ENCODE assay signal across 1 cellular context in the genomic region with DNA sequence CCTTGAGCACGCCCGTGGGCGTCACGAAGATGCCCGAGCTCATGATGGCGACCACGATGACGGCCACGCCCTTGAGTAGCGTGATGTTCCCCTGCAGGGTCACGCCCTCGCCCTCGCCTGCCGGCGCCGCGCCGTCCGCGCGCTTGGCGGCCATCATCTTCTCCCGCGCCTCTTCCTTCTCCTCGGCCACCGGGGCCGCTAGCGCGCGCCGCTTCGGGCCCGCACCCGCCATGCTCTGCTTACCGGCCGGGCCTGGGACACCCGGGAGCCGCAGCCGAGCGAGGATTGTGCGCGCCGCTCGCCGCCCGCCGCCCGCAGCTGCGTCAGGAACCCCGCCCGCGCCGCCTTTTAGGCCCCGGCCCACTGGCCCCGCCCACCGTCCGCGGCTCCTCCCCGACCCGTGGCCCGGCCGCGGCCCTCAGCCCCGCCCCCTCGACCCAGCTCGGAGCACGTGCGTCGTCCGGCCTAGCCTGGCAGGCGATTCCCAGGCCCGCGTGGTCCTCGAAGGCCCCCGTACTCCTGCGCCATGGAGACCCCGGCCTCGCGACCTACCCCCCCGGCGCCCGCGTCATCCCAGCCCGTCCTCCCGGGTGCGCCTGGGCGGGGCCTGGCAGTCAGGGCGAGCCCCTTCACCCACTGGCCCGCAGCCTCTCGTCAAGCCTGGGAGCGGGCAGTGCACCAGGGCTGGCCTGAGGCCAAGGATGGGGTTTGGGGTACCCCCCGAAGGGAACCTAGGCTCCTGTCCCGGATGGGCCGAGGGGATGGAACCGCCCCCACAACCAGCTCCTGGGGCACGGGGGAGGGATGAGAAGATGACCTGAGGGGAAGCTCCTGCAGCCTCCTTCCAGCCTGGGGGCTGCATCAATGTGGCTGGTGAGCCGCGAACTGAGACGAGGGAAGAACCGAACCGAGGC.
TF ChIP-seq lines count a peak whose summit lies in the region.
"Not testable (repeated sequence)": the region's sequence is repeated elsewhere in the genome, so short reads cannot be mapped to it uniquely, and the experiment has no call there.

No MANE protein-coding gene starts in this region.

TF ChIP-seq in HepG2, 621 proteins besides CTCF, POLR2A, EP300 and RAD21 (continued from another document and continues in another):
- TF ChIP-seq ZNF773 (CRISPR knock-in tag; IDR thresholded peaks at IDR 0.05; ENCODE audit: borderline replicate concordance): peak; percentile 95; the same call in 1 of the 2 replicates
- peak; percentile 97 for TF ChIP-seq IRF2 (CRISPR knock-in tag; IDR thresholded peaks at IDR 0.05)
- TF ChIP-seq HIVEP1 (CRISPR knock-in tag; IDR thresholded peaks at IDR 0.05): peak; percentile 98
- TF ChIP-seq, protein P1, sequence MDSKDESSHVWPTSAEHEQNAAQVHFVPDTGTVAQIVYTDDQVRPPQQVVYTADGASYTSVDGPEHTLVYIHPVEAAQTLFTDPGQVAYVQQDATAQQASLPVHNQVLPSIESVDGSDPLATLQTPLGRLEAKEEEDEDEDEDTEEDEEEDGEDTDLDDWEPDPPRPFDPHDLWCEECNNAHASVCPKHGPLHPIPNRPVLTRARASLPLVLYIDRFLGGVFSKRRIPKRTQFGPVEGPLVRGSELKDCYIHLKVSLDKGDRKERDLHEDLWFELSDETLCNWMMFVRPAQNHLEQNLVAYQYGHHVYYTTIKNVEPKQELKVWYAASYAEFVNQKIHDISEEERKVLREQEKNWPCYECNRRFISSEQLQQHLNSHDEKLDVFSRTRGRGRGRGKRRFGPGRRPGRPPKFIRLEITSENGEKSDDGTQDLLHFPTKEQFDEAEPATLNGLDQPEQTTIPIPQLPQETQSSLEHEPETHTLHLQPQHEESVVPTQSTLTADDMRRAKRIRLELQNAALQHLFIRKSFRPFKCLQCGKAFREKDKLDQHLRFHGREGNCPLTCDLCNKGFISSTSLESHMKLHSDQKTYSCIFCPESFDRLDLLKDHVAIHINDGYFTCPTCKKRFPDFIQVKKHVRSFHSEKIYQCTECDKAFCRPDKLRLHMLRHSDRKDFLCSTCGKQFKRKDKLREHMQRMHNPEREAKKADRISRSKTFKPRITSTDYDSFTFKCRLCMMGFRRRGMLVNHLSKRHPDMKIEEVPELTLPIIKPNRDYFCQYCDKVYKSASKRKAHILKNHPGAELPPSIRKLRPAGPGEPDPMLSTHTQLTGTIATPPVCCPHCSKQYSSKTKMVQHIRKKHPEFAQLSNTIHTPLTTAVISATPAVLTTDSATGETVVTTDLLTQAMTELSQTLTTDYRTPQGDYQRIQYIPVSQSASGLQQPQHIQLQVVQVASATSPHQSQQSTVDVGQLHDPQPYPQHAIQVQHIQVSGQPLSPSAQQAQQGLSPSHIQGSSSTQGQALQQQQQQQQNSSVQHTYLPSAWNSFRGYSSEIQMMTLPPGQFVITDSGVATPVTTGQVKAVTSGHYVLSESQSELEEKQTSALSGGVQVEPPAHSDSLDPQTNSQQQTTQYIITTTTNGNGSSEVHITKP (CRISPR knock-in tag; IDR thresholded peaks at IDR 0.05; ENCODE audit: low read depth): peak; percentile 91
- TF ChIP-seq FOXC1 (CRISPR knock-in tag; IDR thresholded peaks at IDR 0.05; ENCODE audit: borderline replicate concordance): peak; percentile 99
- TF ChIP-seq, protein P2, sequence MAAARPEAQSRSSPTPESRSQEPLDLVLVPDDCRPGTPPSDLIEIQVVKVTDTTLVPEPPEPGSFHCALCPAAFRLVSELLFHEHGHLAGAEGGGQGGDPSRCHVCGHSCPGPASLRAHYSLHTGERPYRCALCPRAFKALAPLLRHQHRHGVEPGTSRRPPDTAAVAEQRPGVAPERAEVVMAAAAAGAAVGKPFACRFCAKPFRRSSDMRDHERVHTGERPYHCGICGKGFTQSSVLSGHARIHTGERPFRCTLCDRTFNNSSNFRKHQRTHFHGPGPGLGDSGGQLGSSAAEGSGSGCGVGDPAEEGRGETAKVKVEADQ (CRISPR knock-in tag; IDR thresholded peaks at IDR 0.05; ENCODE audit: borderline replicate concordance): peak; percentile 96
- peak; percentile 99 for TF ChIP-seq ZNF430 (CRISPR knock-in tag; IDR thresholded peaks at IDR 0.05)
- peak; percentile 96; the same call in 1 of the 2 replicates for TF ChIP-seq ZNF713 (CRISPR knock-in tag; IDR thresholded peaks at IDR 0.05)
- peak; percentile 99 for TF ChIP-seq ZNF616 (CRISPR knock-in tag; IDR thresholded peaks at IDR 0.05; ENCODE audit: low read depth)
- TF ChIP-seq ZNF326 (CRISPR knock-in tag; IDR thresholded peaks at IDR 0.05; ENCODE audit: borderline replicate concordance): peak; percentile 72; the same call in 1 of the 2 replicates
- peak; percentile 99 for TF ChIP-seq BRCA1 (CRISPR knock-in tag; IDR thresholded peaks at IDR 0.05)
- peak; percentile 92 for TF ChIP-seq ZSCAN25 (CRISPR knock-in tag; IDR thresholded peaks at IDR 0.05)
- TF ChIP-seq TARDBP (CRISPR knock-in tag; IDR thresholded peaks at IDR 0.05): peak; percentile 90
- not testable (repeated sequence) for TF ChIP-seq FOXA1, NR2F6 (IDR thresholded peaks at IDR 0.05)
- TF ChIP-seq FOXA1 (CRISPR knock-in tag; IDR thresholded peaks at IDR 0.05): peak; percentile 64
- peak; percentile 93 for TF ChIP-seq ZNF263 (CRISPR knock-in tag; IDR thresholded peaks at IDR 0.05)
- 0 out of 2 replicates have a peak, but pooled peaks have one; percentile 63 for TF ChIP-seq ZBTB21 (CRISPR knock-in tag; IDR thresholded peaks at IDR 0.05)
- TF ChIP-seq, protein P3, sequence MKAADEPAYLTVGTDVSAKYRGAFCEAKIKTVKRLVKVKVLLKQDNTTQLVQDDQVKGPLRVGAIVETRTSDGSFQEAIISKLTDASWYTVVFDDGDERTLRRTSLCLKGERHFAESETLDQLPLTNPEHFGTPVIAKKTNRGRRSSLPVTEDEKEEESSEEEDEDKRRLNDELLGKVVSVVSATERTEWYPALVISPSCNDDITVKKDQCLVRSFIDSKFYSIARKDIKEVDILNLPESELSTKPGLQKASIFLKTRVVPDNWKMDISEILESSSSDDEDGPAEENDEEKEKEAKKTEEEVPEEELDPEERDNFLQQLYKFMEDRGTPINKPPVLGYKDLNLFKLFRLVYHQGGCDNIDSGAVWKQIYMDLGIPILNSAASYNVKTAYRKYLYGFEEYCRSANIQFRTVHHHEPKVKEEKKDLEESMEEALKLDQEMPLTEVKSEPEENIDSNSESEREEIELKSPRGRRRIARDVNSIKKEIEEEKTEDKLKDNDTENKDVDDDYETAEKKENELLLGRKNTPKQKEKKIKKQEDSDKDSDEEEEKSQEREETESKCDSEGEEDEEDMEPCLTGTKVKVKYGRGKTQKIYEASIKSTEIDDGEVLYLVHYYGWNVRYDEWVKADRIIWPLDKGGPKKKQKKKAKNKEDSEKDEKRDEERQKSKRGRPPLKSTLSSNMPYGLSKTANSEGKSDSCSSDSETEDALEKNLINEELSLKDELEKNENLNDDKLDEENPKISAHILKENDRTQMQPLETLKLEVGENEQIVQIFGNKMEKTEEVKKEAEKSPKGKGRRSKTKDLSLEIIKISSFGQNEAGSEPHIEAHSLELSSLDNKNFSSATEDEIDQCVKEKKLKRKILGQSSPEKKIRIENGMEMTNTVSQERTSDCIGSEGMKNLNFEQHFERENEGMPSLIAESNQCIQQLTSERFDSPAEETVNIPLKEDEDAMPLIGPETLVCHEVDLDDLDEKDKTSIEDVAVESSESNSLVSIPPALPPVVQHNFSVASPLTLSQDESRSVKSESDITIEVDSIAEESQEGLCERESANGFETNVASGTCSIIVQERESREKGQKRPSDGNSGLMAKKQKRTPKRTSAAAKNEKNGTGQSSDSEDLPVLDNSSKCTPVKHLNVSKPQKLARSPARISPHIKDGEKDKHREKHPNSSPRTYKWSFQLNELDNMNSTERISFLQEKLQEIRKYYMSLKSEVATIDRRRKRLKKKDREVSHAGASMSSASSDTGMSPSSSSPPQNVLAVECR (CRISPR knock-in tag; IDR thresholded peaks at IDR 0.05; ENCODE audit: borderline replicate concordance): peak; percentile 88
- peak; percentile 96 for TF ChIP-seq MTA1 (CRISPR knock-in tag; IDR thresholded peaks at IDR 0.05; ENCODE audit: borderline replicate concordance)
- peak; percentile 96 for TF ChIP-seq RFXANK (CRISPR knock-in tag; IDR thresholded peaks at IDR 0.05)
- TF ChIP-seq ZSCAN20 (CRISPR knock-in tag; IDR thresholded peaks at IDR 0.05; ENCODE audit: borderline replicate concordance): peak; percentile 98
- TF ChIP-seq ZMYM2 (CRISPR knock-in tag; IDR thresholded peaks at IDR 0.05): peak; percentile 83; the same call in 1 of the 2 replicates
- TF ChIP-seq ZNF782 (CRISPR knock-in tag; IDR thresholded peaks at IDR 0.05; ENCODE audit: borderline replicate concordance): peak; percentile 97
- TF ChIP-seq ZNF781 (CRISPR knock-in tag; IDR thresholded peaks at IDR 0.05; ENCODE audit: borderline replicate concordance, not compliant biosample characterization): peak; percentile 99
- peak; percentile 100 for TF ChIP-seq ZNF589 (CRISPR knock-in tag; conservative IDR thresholded peaks at IDR 0.05)
- peak; percentile 99 for TF ChIP-seq ZNF225 (CRISPR knock-in tag; IDR thresholded peaks at IDR 0.05)
- TF ChIP-seq SALL2 (CRISPR knock-in tag; IDR thresholded peaks at IDR 0.05): peak; percentile 100
- peak; percentile 98 for TF ChIP-seq ZNF557 (CRISPR knock-in tag; IDR thresholded peaks at IDR 0.05)
- peak; percentile 99 for TF ChIP-seq HES4 (CRISPR knock-in tag; IDR thresholded peaks at IDR 0.05; ENCODE audit: borderline replicate concordance)
- TF ChIP-seq, protein P4, sequence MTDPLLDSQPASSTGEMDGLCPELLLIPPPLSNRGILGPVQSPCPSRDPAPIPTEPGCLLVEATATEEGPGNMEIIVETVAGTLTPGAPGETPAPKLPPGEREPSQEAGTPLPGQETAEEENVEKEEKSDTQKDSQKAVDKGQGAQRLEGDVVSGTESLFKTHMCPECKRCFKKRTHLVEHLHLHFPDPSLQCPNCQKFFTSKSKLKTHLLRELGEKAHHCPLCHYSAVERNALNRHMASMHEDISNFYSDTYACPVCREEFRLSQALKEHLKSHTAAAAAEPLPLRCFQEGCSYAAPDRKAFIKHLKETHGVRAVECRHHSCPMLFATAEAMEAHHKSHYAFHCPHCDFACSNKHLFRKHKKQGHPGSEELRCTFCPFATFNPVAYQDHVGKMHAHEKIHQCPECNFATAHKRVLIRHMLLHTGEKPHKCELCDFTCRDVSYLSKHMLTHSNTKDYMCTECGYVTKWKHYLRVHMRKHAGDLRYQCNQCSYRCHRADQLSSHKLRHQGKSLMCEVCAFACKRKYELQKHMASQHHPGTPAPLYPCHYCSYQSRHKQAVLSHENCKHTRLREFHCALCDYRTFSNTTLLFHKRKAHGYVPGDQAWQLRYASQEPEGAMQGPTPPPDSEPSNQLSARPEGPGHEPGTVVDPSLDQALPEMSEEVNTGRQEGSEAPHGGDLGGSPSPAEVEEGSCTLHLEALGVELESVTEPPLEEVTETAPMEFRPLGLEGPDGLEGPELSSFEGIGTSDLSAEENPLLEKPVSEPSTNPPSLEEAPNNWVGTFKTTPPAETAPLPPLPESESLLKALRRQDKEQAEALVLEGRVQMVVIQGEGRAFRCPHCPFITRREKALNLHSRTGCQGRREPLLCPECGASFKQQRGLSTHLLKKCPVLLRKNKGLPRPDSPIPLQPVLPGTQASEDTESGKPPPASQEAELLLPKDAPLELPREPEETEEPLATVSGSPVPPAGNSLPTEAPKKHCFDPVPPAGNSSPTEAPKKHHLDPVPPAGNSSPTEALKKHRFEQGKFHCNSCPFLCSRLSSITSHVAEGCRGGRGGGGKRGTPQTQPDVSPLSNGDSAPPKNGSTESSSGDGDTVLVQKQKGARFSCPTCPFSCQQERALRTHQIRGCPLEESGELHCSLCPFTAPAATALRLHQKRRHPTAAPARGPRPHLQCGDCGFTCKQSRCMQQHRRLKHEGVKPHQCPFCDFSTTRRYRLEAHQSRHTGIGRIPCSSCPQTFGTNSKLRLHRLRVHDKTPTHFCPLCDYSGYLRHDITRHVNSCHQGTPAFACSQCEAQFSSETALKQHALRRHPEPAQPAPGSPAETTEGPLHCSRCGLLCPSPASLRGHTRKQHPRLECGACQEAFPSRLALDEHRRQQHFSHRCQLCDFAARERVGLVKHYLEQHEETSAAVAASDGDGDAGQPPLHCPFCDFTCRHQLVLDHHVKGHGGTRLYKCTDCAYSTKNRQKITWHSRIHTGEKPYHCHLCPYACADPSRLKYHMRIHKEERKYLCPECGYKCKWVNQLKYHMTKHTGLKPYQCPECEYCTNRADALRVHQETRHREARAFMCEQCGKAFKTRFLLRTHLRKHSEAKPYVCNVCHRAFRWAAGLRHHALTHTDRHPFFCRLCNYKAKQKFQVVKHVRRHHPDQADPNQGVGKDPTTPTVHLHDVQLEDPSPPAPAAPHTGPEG (CRISPR knock-in tag; IDR thresholded peaks at IDR 0.05): peak; percentile 95
- peak; percentile 100 for TF ChIP-seq ARHGAP35 (CRISPR knock-in tag; IDR thresholded peaks at IDR 0.05; ENCODE audit: borderline replicate concordance)
- peak; percentile 81; the same call in 1 of the 2 replicates for TF ChIP-seq ZNF20 (CRISPR knock-in tag; IDR thresholded peaks at IDR 0.05)
- TF ChIP-seq NR2F6 (CRISPR knock-in tag; IDR thresholded peaks at IDR 0.05): peak; percentile 92
- TF ChIP-seq, protein P5, sequence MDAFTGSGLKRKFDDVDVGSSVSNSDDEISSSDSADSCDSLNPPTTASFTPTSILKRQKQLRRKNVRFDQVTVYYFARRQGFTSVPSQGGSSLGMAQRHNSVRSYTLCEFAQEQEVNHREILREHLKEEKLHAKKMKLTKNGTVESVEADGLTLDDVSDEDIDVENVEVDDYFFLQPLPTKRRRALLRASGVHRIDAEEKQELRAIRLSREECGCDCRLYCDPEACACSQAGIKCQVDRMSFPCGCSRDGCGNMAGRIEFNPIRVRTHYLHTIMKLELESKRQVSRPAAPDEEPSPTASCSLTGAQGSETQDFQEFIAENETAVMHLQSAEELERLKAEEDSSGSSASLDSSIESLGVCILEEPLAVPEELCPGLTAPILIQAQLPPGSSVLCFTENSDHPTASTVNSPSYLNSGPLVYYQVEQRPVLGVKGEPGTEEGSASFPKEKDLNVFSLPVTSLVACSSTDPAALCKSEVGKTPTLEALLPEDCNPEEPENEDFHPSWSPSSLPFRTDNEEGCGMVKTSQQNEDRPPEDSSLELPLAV (CRISPR knock-in tag; conservative IDR thresholded peaks at IDR 0.05; ENCODE audit: low read depth): peak; percentile 98
- TF ChIP-seq ZNF556 (CRISPR knock-in tag; IDR thresholded peaks at IDR 0.05; ENCODE audit: borderline replicate concordance): peak; percentile 95; the same call in 1 of the 2 replicates
- TF ChIP-seq, protein P6, sequence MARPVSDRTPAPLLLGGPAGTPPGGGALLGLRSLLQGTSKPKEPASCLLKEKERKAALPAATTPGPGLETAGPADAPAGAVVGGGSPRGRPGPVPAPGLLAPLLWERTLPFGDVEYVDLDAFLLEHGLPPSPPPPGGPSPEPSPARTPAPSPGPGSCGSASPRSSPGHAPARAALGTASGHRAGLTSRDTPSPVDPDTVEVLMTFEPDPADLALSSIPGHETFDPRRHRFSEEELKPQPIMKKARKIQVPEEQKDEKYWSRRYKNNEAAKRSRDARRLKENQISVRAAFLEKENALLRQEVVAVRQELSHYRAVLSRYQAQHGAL (CRISPR knock-in tag; IDR thresholded peaks at IDR 0.05; ENCODE audit: not compliant biosample characterization): peak; percentile 99
